ENCODE assay signal across 24 cellular contexts in the genomic region with DNA sequence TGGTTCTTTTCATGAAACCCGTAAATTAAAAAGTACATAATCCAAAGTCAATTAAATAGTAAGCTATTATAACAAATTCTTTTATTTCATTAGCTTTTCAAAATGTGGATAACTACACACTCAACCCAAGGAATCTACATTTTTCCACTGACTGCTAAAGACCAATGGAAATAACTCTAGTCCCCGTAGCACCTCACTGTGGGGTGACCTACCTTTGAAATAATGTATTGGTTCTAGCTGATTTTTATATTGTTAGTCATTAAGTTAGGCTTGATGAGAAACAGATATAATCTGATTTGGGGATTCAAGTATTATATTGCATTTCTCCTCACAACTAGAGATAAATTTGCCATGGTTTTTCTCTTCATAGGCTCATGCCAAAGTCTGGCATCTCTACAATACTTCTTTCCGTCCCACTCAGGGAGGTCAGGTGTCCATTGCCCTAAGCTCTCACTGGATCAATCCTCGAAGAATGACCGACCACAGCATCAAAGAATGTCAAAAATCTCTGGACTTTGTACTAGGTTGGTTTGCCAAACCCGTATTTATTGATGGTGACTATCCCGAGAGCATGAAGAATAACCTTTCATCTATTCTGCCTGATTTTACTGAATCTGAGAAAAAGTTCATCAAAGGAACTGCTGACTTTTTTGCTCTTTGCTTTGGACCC. TPM values are rescaled to one million over a fixed set of nuclear protein-coding genes. Genes with fewer than 3 reads are reported as not detected.
DNase-seq lines count a peak whose midpoint lies in the region; ATAC-seq and TF ChIP-seq lines count a peak whose summit lies in the region.
"Had no signal": no experiment of that assay in that cellular context is flagged by ENCODE, and none has a peak within 500 bp of the region (broad histone marks: within the 10 kb centered on the region; RNA-seq: fewer than 3 reads in every experiment).

No MANE protein-coding gene starts in this region.

- no peak for TF ChIP-seq CTCF in astrocyte of the spinal cord (IDR thresholded peaks at IDR 0.05; ENCODE audit: low read depth, low read length)
- TF ChIP-seq CTCF in right lobe of liver (IDR thresholded peaks at IDR 0.05) = no peak
- no peak for TF ChIP-seq CTCF in suprapubic skin (IDR thresholded peaks at IDR 0.05)

- TF ChIP-seq EP300 in suprapubic skin (IDR thresholded peaks at IDR 0.05) = no peak

- DNase-seq in HS-27A (ENCODE audit: low read depth) (peak; percentile 45), astrocyte of the spinal cord (ENCODE audit: low read depth, low spot score) (peak; percentile 29), right lobe of liver (no peak), suprapubic skin (ENCODE audit: low spot score in 2 of 2) (no peak), superior temporal gyrus (ENCODE audit: extremely low spot score) (no peak), D341Med (ENCODE audit: low spot score) (no peak)
- DNase-seq in effector memory CD4-positive, alpha-beta T cell = no peak
- DNase-seq: activated CD8-positive, alpha-beta T cell treated with anti-CD3 and anti-CD28 coated beads, Interleukin-2, amount 10 ng/mL, durations not matched to agents 7 days and 5 days; activated naive CD4-positive, alpha-beta T cell treated with Interleukin-2 at 50 U/mL for 16 hours; activated T-cell treated with anti-CD3 and anti-CD28 coated beads, Interleukin-2, amount 50 U/mL, for 1 hour; cerebellar nuclear complex; DMS79 treated with DMSO at 0.1 percent for 48 hours; effector CD8-positive, alpha-beta T cell; heart right ventricle; mucosa of descending colon; NCI-H1417; NCI-H510A; stimulated activated CD4-positive, alpha-beta T cell treated with anti-CD3 and anti-CD28 coated beads, Interleukin-2, amount 100 ng/mL, for 24 hours; stimulated activated naive CD4-positive, alpha-beta T cell; transverse colon had no signal

- H3K27ac ChIP-seq in right lobe of liver (no peak overlapping the region), suprapubic skin (peak overlapping the region; percentile 7)
- no peak overlapping the region for H3K27ac ChIP-seq in effector memory CD4-positive, alpha-beta T cell (ENCODE audit: insufficient read depth, low read length, poor library complexity, severe bottlenecking)

- ATAC-seq in right lobe of liver (peak; percentile 51 to 92 (median 68)), HG02870 (IDR thresholded peaks at IDR 0.05; ENCODE audit: unreplicated experiment) (no peak)
- ATAC-seq: activated CD8-positive, alpha-beta T cell treated with anti-CD3 and anti-CD28 coated beads, Interleukin-2, amount 10 ng/mL, durations not matched to agents 7 days and 5 days; mucosa of descending colon; WTC11 had no signal

- H3K9me3 ChIP-seq in right lobe of liver (no peaks in the 10 kb centered on the region), suprapubic skin (no peaks in the 10 kb centered on the region)
- no peaks in the 10 kb centered on the region for H3K9me3 ChIP-seq in effector memory CD4-positive, alpha-beta T cell (ENCODE audit: control insufficient read depth, low read length)
- H3K9me3 ChIP-seq: HAP-1, heart right ventricle, mucosa of descending colon, transverse colon had no signal

- H3K4me1 ChIP-seq in right lobe of liver (no peaks in the 10 kb centered on the region), suprapubic skin (peaks cover 9% of the 10 kb centered on the region)
- H3K4me1 ChIP-seq in effector memory CD4-positive, alpha-beta T cell (ENCODE audit: control insufficient read depth, insufficient read depth, low read length, poor library complexity, severe bottlenecking) = no peaks in the 10 kb centered on the region
- H3K4me1 ChIP-seq: HAP-1 had no signal

- TF ChIP-seq POLR2A in right lobe of liver (IDR thresholded peaks at IDR 0.05) = no peak
- no peak for TF ChIP-seq POLR2A in suprapubic skin (IDR thresholded peaks at IDR 0.05)

- intact Hi-C loops in right lobe of liver (cut with DNase I) = no loop called here

- in situ Hi-C loops in astrocyte of the spinal cord (cut with HindIII; ENCODE audit: low sequenced_read_pairs) = no loop called here

- 48% methylated on average over 7 of the region's 7 CpGs for WGBS in right lobe of liver (ENCODE audit: insufficient coverage, low coverage, low lambda C conversion rate, missing lambda C conversion rate)
- WGBS in suprapubic skin = 77% methylated on average over 7 of the region's 7 CpGs

- no peaks in the 10 kb centered on the region for H3K27me3 ChIP-seq in right lobe of liver
- H3K27me3 ChIP-seq in suprapubic skin = no peaks in the 10 kb centered on the region
- peaks cover 2% of the 10 kb centered on the region for H3K27me3 ChIP-seq in effector memory CD4-positive, alpha-beta T cell (replicated peaks; ENCODE audit: control insufficient read depth, insufficient read depth, low read length, poor library complexity, severe bottlenecking)
- H3K27me3 ChIP-seq: heart right ventricle, transverse colon had no signal

- H3K4me3 ChIP-seq in astrocyte of the spinal cord (ENCODE audit: low read depth, low read length) (no peak overlapping the region), right lobe of liver (no peak overlapping the region), suprapubic skin (no peak overlapping the region)
- no peak overlapping the region for H3K4me3 ChIP-seq in effector memory CD4-positive, alpha-beta T cell (ENCODE audit: insufficient read depth, low read depth, low read length, poor library complexity, severe bottlenecking)
- H3K4me3 ChIP-seq: HAP-1, heart right ventricle, mucosa of descending colon, SK-N-MC, transverse colon had no signal

- H3K36me3 ChIP-seq in right lobe of liver (no peaks in the 10 kb centered on the region), suprapubic skin (no peaks in the 10 kb centered on the region)
- no peaks in the 10 kb centered on the region for H3K36me3 ChIP-seq in effector memory CD4-positive, alpha-beta T cell (ENCODE audit: control insufficient read depth, insufficient read depth, low read length)
- H3K36me3 ChIP-seq: HAP-1, heart right ventricle, transverse colon had no signal

RNA-seq across cellular contexts. Expression of a gene that starts 37.3 kb away (rescaled TPM):
- total RNA-seq in right lobe of liver (1 to 10 TPM in 1 of 6 experiments, under 1 TPM in 5; 0.09 to 1.2 (median 0.39) TPM), suprapubic skin (1 to 10 TPM in 3 of 4 donors, under 1 TPM in 1; 0.95 to 1.6 (median 1.6) TPM)
- total RNA-seq: WTC11 had no signal

Comparison
In these comparisons a context has a peak if more than half of its experiments do, and no peak if none do; other contexts are left out.
1. DNase-seq: peak in HS-27A (single experiment) and astrocyte of the spinal cord (single experiment); none in right lobe of liver (0 of 3), suprapubic skin (0 of 2), superior temporal gyrus (single experiment), effector memory CD4-positive, alpha-beta T cell (0 of 3) and D341Med (single experiment).